5 cellular contexts compared by ENCODE assay signal in genomic region chr5:30845194-30845593, GRCh38.
"Had no signal": no experiment of that assay in that cellular context is flagged by ENCODE, and none has a peak within 500 bp of the region (broad histone marks: within the 10 kb centered on the region; RNA-seq: fewer than 3 reads in every experiment).

No MANE protein-coding gene starts in this region.

- H3K4me3 Mint-ChIP-seq: H9 had no signal

- H3K9ac ChIP-seq: GM23248 had no signal

- DNase-seq: GM23248, H9, HCEC 1CT had no signal

- H3K9me3 Mint-ChIP-seq: H9 had no signal

- H3K27ac ChIP-seq: GM23248 had no signal

- H3K4me3 ChIP-seq: GM23248, K562 had no signal

- ATAC-seq: HepG2, K562 had no signal

- H2AFZ ChIP-seq: GM23248 had no signal

- H3K27ac Mint-ChIP-seq: H9 had no signal
